ENCODE assay signal across 32 cellular contexts in genomic region chr5:95114902-95115301, GRCh38.
"Had no signal": no experiment of that assay in that cellular context is flagged by ENCODE, and none has a peak within 500 bp of the region (broad histone marks: within the 10 kb centered on the region; RNA-seq: fewer than 3 reads in every experiment).

No MANE protein-coding gene starts in this region.

- H3K9me3 ChIP-seq: MG63 had no signal

- H3K36me3 ChIP-seq: MG63 had no signal

- DNase-seq: Karpas-422, Kasumi-1, MG63, MM.1S, MV-4-11, NCI-H1048, NCI-H1092, NCI-H1092 treated with DMSO at 0.1 percent for 48 hours, NCI-H1105, NCI-H1105 treated with DMSO at 0.1 percent for 48 hours, NCI-H1417 treated with DMSO at 0.1 percent for 48 hours, NCI-H1436, NCI-H1436 treated with DMSO at 0.1 percent for 48 hours, NCI-H146, NCI-H1694, NCI-H1694 treated with DMSO at 0.1 percent for 48 hours, NCI-H187, NCI-H187 treated with DMSO at 0.1 percent for 48 hours, NCI-H1930, NCI-H2029, NCI-H2081, NCI-H2081 treated with DMSO at 0.1 percent for 48 hours, NCI-H2107, NCI-H2171, NCI-H2171 treated with DMSO at 0.1 percent for 48 hours, NCI-H2227 treated with DMSO at 0.1 percent for 48 hours, NCI-H226, NCI-H345, NCI-H446, NCI-H446 treated with DMSO at 0.1 percent for 48 hours, NCI-H510A, NCI-H510A treated with DMSO at 0.1 percent for 48 hours had no signal

- H3K4me3 ChIP-seq: MG63 had no signal
